20 cellular contexts compared by ENCODE assay signal in genomic region chr19:45774765-45775164, GRCh38. TPM values are rescaled to one million over a fixed set of nuclear protein-coding genes. Genes with fewer than 3 reads are reported as not detected.
A peak's percentile ranks its signal among the peaks of the same experiment; 100 is the strongest.
DNase-seq lines count a peak whose midpoint lies in the region; TF ChIP-seq lines count a peak whose summit lies in the region.
"Had no signal": no experiment of that assay in that cellular context is flagged by ENCODE, and none has a peak within 500 bp of the region (broad histone marks: within the 10 kb centered on the region; RNA-seq: fewer than 3 reads in every experiment).

No MANE protein-coding gene starts in this region.

- H3K27me3 ChIP-seq in colonic mucosa, result no peaks in the 10 kb centered on the region
- H3K27me3 ChIP-seq: cardiac muscle cell, foreskin keratinocyte, testis had no signal

- peaks cover 20% of the 10 kb centered on the region for H3K27me3 Mint-ChIP-seq in neural crest cell (ENCODE audit: low read depth)
- H3K27me3 Mint-ChIP-seq in activated T-helper 2 cell treated with anti-CD3 and anti-CD28 coated beads, Interferon-gamma antibody, Interleukin-2, Interleukin-4, amounts not matched to agents 10 μg/mL and 5 μg/mL and 100 μg/mL, durations not matched to agents 14 hours and 24 hours and 36 hours (ENCODE audit: low read depth), result peaks cover 11% of the 10 kb centered on the region

- intact Hi-C loops in colonic mucosa (cut with DNase I), result no loop called here
- intact Hi-C loops in activated T-helper 2 cell treated with anti-CD3 and anti-CD28 coated beads, Interferon-gamma antibody, Interleukin-2, Interleukin-4, amounts not matched to agents 10 μg/mL and 5 μg/mL and 100 μg/mL, durations not matched to agents 14 hours and 24 hours and 36 hours (cut with micrococcal nuclease), result no loop called here

- no peak overlapping the region for H3K27ac Mint-ChIP-seq in neural crest cell (ENCODE audit: unreplicated experiment)
- H3K27ac Mint-ChIP-seq in activated T-helper 2 cell treated with anti-CD3 and anti-CD28 coated beads, Interferon-gamma antibody, Interleukin-2, Interleukin-4, amounts not matched to agents 10 μg/mL and 5 μg/mL and 100 μg/mL, durations not matched to agents 14 hours and 24 hours and 36 hours, result no peak overlapping the region
- H3K27ac Mint-ChIP-seq: activated naive CD8-positive, alpha-beta T cell treated with anti-CD3 and anti-CD28 coated beads, Interleukin-2, amount 10 ng/mL, durations not matched to agents 7 days and 5 days; B cell had no signal

- H3K4me3 ChIP-seq in GM12875 (ENCODE audit: low read depth, low read length) (no peak overlapping the region), colonic mucosa (no peak overlapping the region)
- H3K4me3 ChIP-seq: cardiac muscle cell, testis had no signal

- peaks cover 22% of the 10 kb centered on the region for H3K36me3 Mint-ChIP-seq in neural crest cell (ENCODE audit: low read depth)
- peaks cover 9% of the 10 kb centered on the region for H3K36me3 Mint-ChIP-seq in activated T-helper 2 cell treated with anti-CD3 and anti-CD28 coated beads, Interferon-gamma antibody, Interleukin-2, Interleukin-4, amounts not matched to agents 10 μg/mL and 5 μg/mL and 100 μg/mL, durations not matched to agents 14 hours and 24 hours and 36 hours (ENCODE audit: low read depth)
- H3K36me3 Mint-ChIP-seq: activated naive CD8-positive, alpha-beta T cell treated with anti-CD3 and anti-CD28 coated beads, Interleukin-2, amount 10 ng/mL, durations not matched to agents 7 days and 5 days had no signal

- H3K4me3 Mint-ChIP-seq in neural crest cell, result peak overlapping the region; percentile 44
- H3K4me3 Mint-ChIP-seq in activated T-helper 2 cell treated with anti-CD3 and anti-CD28 coated beads, Interferon-gamma antibody, Interleukin-2, Interleukin-4, amounts not matched to agents 10 μg/mL and 5 μg/mL and 100 μg/mL, durations not matched to agents 14 hours and 24 hours and 36 hours (ENCODE audit: low read depth), result no peak overlapping the region
- H3K4me3 Mint-ChIP-seq: activated naive CD8-positive, alpha-beta T cell treated with anti-CD3 and anti-CD28 coated beads, Interleukin-2, amount 10 ng/mL, durations not matched to agents 7 days and 5 days; activated T-cell treated with anti-CD3 and anti-CD28 coated beads, Interleukin-2, amount 50 U/mL, for 4 hours; B cell had no signal

- H3K9me3 ChIP-seq in colonic mucosa, result no peaks in the 10 kb centered on the region
- H3K9me3 ChIP-seq: testis had no signal

- TF ChIP-seq CTCF in GM12875 (IDR thresholded peaks at IDR 0.05; ENCODE audit: borderline replicate concordance, insufficient read depth, low read depth, low read length) (peak; percentile 31; the same call in 1 of the 2 replicates), colonic mucosa (IDR thresholded peaks at IDR 0.05) (peak; percentile 17), neural crest cell (conservative IDR thresholded peaks at IDR 0.05) (no peak)

- peak overlapping the region in 1 of 2 donors; percentile 26 for H3K9ac ChIP-seq in colonic mucosa (ENCODE audit: low read depth in 2 of 2, low read length in 2 of 2)

- H3K4me1 ChIP-seq in colonic mucosa, result no peaks in the 10 kb centered on the region
- H3K4me1 ChIP-seq: foreskin keratinocyte had no signal

- DNase-seq in colonic mucosa (peak; percentile 32), neural crest cell (ENCODE audit: low read depth, low spot score) (no peak), Kasumi-1 (lab: John Stamatoyannopoulos, UW) (no peak), T-helper 1 cell (no peak)
- no peak for DNase-seq in activated T-helper 2 cell treated with anti-CD3 and anti-CD28 coated beads, Interferon-gamma antibody, Interleukin-2, Interleukin-4, amounts not matched to agents 10 μg/mL and 5 μg/mL and 100 μg/mL, durations not matched to agents 14 hours and 24 hours and 36 hours (ENCODE audit: low spot score)
- DNase-seq: activated CD4-positive, alpha-beta T cell treated with anti-CD3 and anti-CD28 coated beads, Interleukin-2, amount 50 U/mL, for 48 hours; activated naive CD8-positive, alpha-beta T cell treated with anti-CD3 and anti-CD28 coated beads, Interleukin-2, amount 10 ng/mL, durations not matched to agents 7 days and 5 days; activated T-cell treated with anti-CD3 and anti-CD28 coated beads, Interleukin-2, amount 50 U/mL, for 4 hours; foreskin keratinocyte; NCI-H146; NCI-H226; NK-92 treated with Interleukin-12 subunit alpha and Interleukin-12 subunit beta, amount 100 ng/mL, for 24 hours; posterior cingulate gyrus; RPMI8226; SW 1271; testis had no signal

- H3K27ac ChIP-seq in colonic mucosa, result no peak overlapping the region
- H3K27ac ChIP-seq: cardiac muscle cell, foreskin keratinocyte, testis had no signal

- H3K36me3 ChIP-seq in colonic mucosa, result no peaks in the 10 kb centered on the region

- H3K9me3 Mint-ChIP-seq in neural crest cell, result no peaks in the 10 kb centered on the region
- H3K9me3 Mint-ChIP-seq in activated T-helper 2 cell treated with anti-CD3 and anti-CD28 coated beads, Interferon-gamma antibody, Interleukin-2, Interleukin-4, amounts not matched to agents 10 μg/mL and 5 μg/mL and 100 μg/mL, durations not matched to agents 14 hours and 24 hours and 36 hours, result no peaks in the 10 kb centered on the region
- H3K9me3 Mint-ChIP-seq: activated naive CD8-positive, alpha-beta T cell treated with anti-CD3 and anti-CD28 coated beads, Interleukin-2, amount 10 ng/mL, durations not matched to agents 7 days and 5 days; activated T-cell treated with anti-CD3 and anti-CD28 coated beads, Interleukin-2, amount 50 U/mL, for 4 hours had no signal

- H3K4me1 Mint-ChIP-seq in neural crest cell, result peaks cover 27% of the 10 kb centered on the region
- H3K4me1 Mint-ChIP-seq in activated T-helper 2 cell treated with anti-CD3 and anti-CD28 coated beads, Interferon-gamma antibody, Interleukin-2, Interleukin-4, amounts not matched to agents 10 μg/mL and 5 μg/mL and 100 μg/mL, durations not matched to agents 14 hours and 24 hours and 36 hours (ENCODE audit: low read depth), result peaks cover 10% of the 10 kb centered on the region

RNA-seq across cellular contexts. Expression of gene SIX5, which starts 5.7 kb away (rescaled TPM):
- 10 to 100 TPM; 11.0 to 15.8 TPM for total RNA-seq in colonic mucosa
- total RNA-seq in neural crest cell, result 36.8 and 38.6 TPM in 2 replicates
- 4.8 and 5.7 TPM in 2 replicates for total RNA-seq in activated T-helper 2 cell treated with anti-CD3 and anti-CD28 coated beads, Interferon-gamma antibody, Interleukin-2, Interleukin-4, amounts not matched to agents 10 μg/mL and 5 μg/mL and 100 μg/mL, durations not matched to agents 14 hours and 24 hours and 36 hours

RNA-seq across cellular contexts. Expression of gene DMPK, which starts 7.5 kb away (rescaled TPM):
- total RNA-seq in colonic mucosa (10 to 100 TPM; 30.6 to 36.0 TPM), neural crest cell (114 and 118 TPM in 2 replicates)
- 22.0 and 23.4 TPM in 2 replicates for total RNA-seq in activated T-helper 2 cell treated with anti-CD3 and anti-CD28 coated beads, Interferon-gamma antibody, Interleukin-2, Interleukin-4, amounts not matched to agents 10 μg/mL and 5 μg/mL and 100 μg/mL, durations not matched to agents 14 hours and 24 hours and 36 hours

RNA-seq across cellular contexts. Expression of gene DMWD, which starts 17.9 kb away (rescaled TPM):
- total RNA-seq in colonic mucosa (10 to 100 TPM; 29.1 to 43.6 TPM), neural crest cell (107 and 110 TPM in 2 replicates)
- total RNA-seq in activated T-helper 2 cell treated with anti-CD3 and anti-CD28 coated beads, Interferon-gamma antibody, Interleukin-2, Interleukin-4, amounts not matched to agents 10 μg/mL and 5 μg/mL and 100 μg/mL, durations not matched to agents 14 hours and 24 hours and 36 hours, result 44.7 and 45.6 TPM in 2 replicates

RNA-seq across cellular contexts. Expression of gene RSPH6A, which starts 40.3 kb away (rescaled TPM):
- total RNA-seq in colonic mucosa (under 1 TPM in 1 of 2 donors, not detected in 1; 0.12 TPM), neural crest cell (0.32 and 0.44 TPM in 2 replicates)
- total RNA-seq in activated T-helper 2 cell treated with anti-CD3 and anti-CD28 coated beads, Interferon-gamma antibody, Interleukin-2, Interleukin-4, amounts not matched to agents 10 μg/mL and 5 μg/mL and 100 μg/mL, durations not matched to agents 14 hours and 24 hours and 36 hours, result 0.16 and 0.23 TPM in 2 replicates
- total RNA-seq: foreskin keratinocyte, lower leg skin had no signal

RNA-seq across cellular contexts. Expression of gene MEIOSIN, which starts 41.5 kb away (rescaled TPM):
- total RNA-seq in colonic mucosa (not detected), neural crest cell (not detected in 2 replicates)
- not detected in 2 replicates for total RNA-seq in activated T-helper 2 cell treated with anti-CD3 and anti-CD28 coated beads, Interferon-gamma antibody, Interleukin-2, Interleukin-4, amounts not matched to agents 10 μg/mL and 5 μg/mL and 100 μg/mL, durations not matched to agents 14 hours and 24 hours and 36 hours
- total RNA-seq: activated naive CD8-positive, alpha-beta T cell treated with anti-CD3 and anti-CD28 coated beads, Interleukin-2, amount 10 ng/mL, durations not matched to agents 7 days and 5 days; activated T-cell treated with anti-CD3 and anti-CD28 coated beads, Interleukin-2, amount 50 U/mL, for 4 hours; B cell; foreskin keratinocyte; lower leg skin had no signal
